8 cellular contexts compared by ENCODE assay signal in the genomic region with DNA sequence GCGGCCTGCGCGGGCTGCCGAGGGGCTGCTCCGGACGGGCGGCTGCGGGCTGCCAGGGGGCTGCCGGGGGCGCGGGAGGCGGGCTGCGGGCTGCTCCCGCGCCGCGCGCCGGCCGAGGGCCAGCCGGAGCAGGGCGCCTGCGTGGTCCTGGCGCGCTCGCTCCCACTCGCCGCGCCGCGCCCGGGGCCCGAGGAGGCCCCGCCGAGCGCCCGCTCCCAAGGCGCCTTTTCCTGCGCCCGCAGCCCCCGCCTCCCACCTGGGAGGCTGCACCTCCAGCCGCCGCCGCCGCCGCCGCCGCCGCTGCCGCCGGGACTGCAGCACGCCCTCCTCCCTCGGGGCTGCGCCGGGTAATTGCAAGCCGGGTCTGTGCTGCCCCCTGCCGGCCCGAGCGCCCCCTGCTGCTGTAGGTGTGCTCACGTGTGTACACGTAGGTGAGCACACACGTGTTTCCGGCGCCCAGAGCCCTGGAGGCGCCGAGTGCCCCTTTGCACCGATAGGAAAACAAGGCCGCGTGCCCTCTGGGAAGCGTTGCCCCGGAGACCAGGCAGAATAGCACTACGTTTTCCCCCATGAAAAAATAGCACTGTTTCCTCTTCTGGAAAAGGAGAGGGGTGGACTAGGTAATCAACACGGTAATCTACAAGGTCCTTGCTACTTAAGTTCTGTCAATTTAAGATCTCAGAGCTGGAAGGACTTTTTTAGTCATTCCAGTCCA. TPM values are rescaled to one million over a fixed set of nuclear protein-coding genes. Genes with fewer than 3 reads are reported as not detected.
DNase-seq lines count a peak whose midpoint lies in the region; ATAC-seq and TF ChIP-seq lines count a peak whose summit lies in the region.

A gene (minus strand): TSS at position 326 of the 715 bp plus-strand sequence. CDS start 613 bp downstream, outside the sequence.

- peak; percentile 92 for DNase-seq in DMS153 (lab: John Stamatoyannopoulos, UW)
- peak; percentile 85 for DNase-seq in activated T-helper 1 cell treated with anti-CD3 and anti-CD28 coated beads, Interleukin-12 subunit alpha, Interleukin-12 subunit beta, Interleukin-2, Interleukin-4 antibody, amounts not matched to agents 30 ng/mL and 10 ng/mL and 1 ng/mL, durations not matched to agents 14 hours and 24 hours and 36 hours (ENCODE audit: low spot score)
- DNase-seq in fibroblast of mammary gland (ENCODE audit: low read depth): peak; percentile 56
- DNase-seq in natural killer cell: peak; percentile 54
- peak; percentile 84 for DNase-seq in stimulated activated naive B cell treated with anti-CD40 and anti-IgM and Interleukin-4, amounts not matched to agents 10 μg/mL and 1 μg/mL and 100 μg/mL, for 72 hours

- intact Hi-C loops in activated T-helper 1 cell treated with anti-CD3 and anti-CD28 coated beads, Interleukin-12 subunit alpha, Interleukin-12 subunit beta, Interleukin-2, Interleukin-4 antibody, amounts not matched to agents 30 ng/mL and 10 ng/mL and 1 ng/mL, durations not matched to agents 14 hours and 24 hours and 36 hours (cut with micrococcal nuclease): loop anchor here (1.0 to 2.0 kb wide), 8 partner anchors 77 to 1832 kb away; a partner anchor contains a TSS
- intact Hi-C loops in natural killer cell (cut with micrococcal nuclease): no loop called here

- no peaks in the 10 kb centered on the region for H3K9me3 Mint-ChIP-seq in activated T-helper 1 cell treated with anti-CD3 and anti-CD28 coated beads, Interleukin-12 subunit alpha, Interleukin-12 subunit beta, Interleukin-2, Interleukin-4 antibody, amounts not matched to agents 30 ng/mL and 10 ng/mL and 1 ng/mL, durations not matched to agents 14 hours and 24 hours and 36 hours
- H3K9me3 Mint-ChIP-seq in natural killer cell: no peaks in the 10 kb centered on the region
- no peaks in the 10 kb centered on the region for H3K9me3 Mint-ChIP-seq in stimulated activated naive B cell treated with anti-CD40 and anti-IgM and Interleukin-4, amounts not matched to agents 10 μg/mL and 1 μg/mL and 100 μg/mL, for 72 hours

- H3K36me3 Mint-ChIP-seq in activated T-helper 1 cell treated with anti-CD3 and anti-CD28 coated beads, Interleukin-12 subunit alpha, Interleukin-12 subunit beta, Interleukin-2, Interleukin-4 antibody, amounts not matched to agents 30 ng/mL and 10 ng/mL and 1 ng/mL, durations not matched to agents 14 hours and 24 hours and 36 hours (ENCODE audit: low read depth): no peaks in the 10 kb centered on the region
- no peaks in the 10 kb centered on the region for H3K36me3 Mint-ChIP-seq in natural killer cell
- peaks cover 3 to 6% of the 10 kb centered on the region in 2 donors for H3K36me3 Mint-ChIP-seq in stimulated activated naive B cell treated with anti-CD40 and anti-IgM and Interleukin-4, amounts not matched to agents 10 μg/mL and 1 μg/mL and 100 μg/mL, for 72 hours

- TF ChIP-seq RAD21 in Ishikawa (IDR thresholded peaks at IDR 0.05; ENCODE audit: low read depth): peak; percentile 90

- TF ChIP-seq CTCF in fibroblast of mammary gland (conservative IDR thresholded peaks at IDR 0.05; ENCODE audit: control insufficient read depth, insufficient read depth, low read depth, low read length) (peak; percentile 60), natural killer cell (IDR thresholded peaks at IDR 0.05) (peak; percentile 42)

- H3K4me3 Mint-ChIP-seq in activated T-helper 1 cell treated with anti-CD3 and anti-CD28 coated beads, Interleukin-12 subunit alpha, Interleukin-12 subunit beta, Interleukin-2, Interleukin-4 antibody, amounts not matched to agents 30 ng/mL and 10 ng/mL and 1 ng/mL, durations not matched to agents 14 hours and 24 hours and 36 hours: peak within 1 kb of the TSS; percentile 84
- peak within 1 kb of the TSS; percentile 93 for H3K4me3 Mint-ChIP-seq in natural killer cell
- peak within 1 kb of the TSS; percentile 84 for H3K4me3 Mint-ChIP-seq in stimulated activated naive B cell treated with anti-CD40 and anti-IgM and Interleukin-4, amounts not matched to agents 10 μg/mL and 1 μg/mL and 100 μg/mL, for 72 hours

- peak; percentile 60; the same call in 1 of the 2 replicates for TF ChIP-seq EP300 in Ishikawa (IDR thresholded peaks at IDR 0.05; ENCODE audit: borderline replicate concordance)

- peaks cover 23% of the 10 kb centered on the region for H3K4me1 Mint-ChIP-seq in activated T-helper 1 cell treated with anti-CD3 and anti-CD28 coated beads, Interleukin-12 subunit alpha, Interleukin-12 subunit beta, Interleukin-2, Interleukin-4 antibody, amounts not matched to agents 30 ng/mL and 10 ng/mL and 1 ng/mL, durations not matched to agents 14 hours and 24 hours and 36 hours (ENCODE audit: low read depth)
- peaks cover 5 to 11% of the 10 kb centered on the region in 2 donors for H3K4me1 Mint-ChIP-seq in natural killer cell
- H3K4me1 Mint-ChIP-seq in stimulated activated naive B cell treated with anti-CD40 and anti-IgM and Interleukin-4, amounts not matched to agents 10 μg/mL and 1 μg/mL and 100 μg/mL, for 72 hours: peaks cover 9 to 11% of the 10 kb centered on the region in 2 donors

- ATAC-seq in GM21619 (IDR thresholded peaks at IDR 0.05; ENCODE audit: unreplicated experiment) (peak; percentile 97), natural killer cell (peak; percentile 79 to 96 (median 94))
- peak; percentile 98 to 99 for ATAC-seq in stimulated activated naive B cell treated with anti-CD40 and anti-IgM and Interleukin-4, amounts not matched to agents 10 μg/mL and 1 μg/mL and 100 μg/mL, for 72 hours (replicated peaks)

- H3K27ac Mint-ChIP-seq in activated T-helper 1 cell treated with anti-CD3 and anti-CD28 coated beads, Interleukin-12 subunit alpha, Interleukin-12 subunit beta, Interleukin-2, Interleukin-4 antibody, amounts not matched to agents 30 ng/mL and 10 ng/mL and 1 ng/mL, durations not matched to agents 14 hours and 24 hours and 36 hours: peak within 1 kb of the TSS; percentile 72
- H3K27ac Mint-ChIP-seq in natural killer cell: peak within 1 kb of the TSS in 1 of 2 donors; percentile 58
- peak within 1 kb of the TSS; percentile 76 for H3K27ac Mint-ChIP-seq in stimulated activated naive B cell treated with anti-CD40 and anti-IgM and Interleukin-4, amounts not matched to agents 10 μg/mL and 1 μg/mL and 100 μg/mL, for 72 hours

- no peak within 1 kb of the TSS for H3K4me3 ChIP-seq in fibroblast of mammary gland (ENCODE audit: control insufficient read depth, low read depth, low read length)

- peaks cover 69% of the 10 kb centered on the region for H3K27me3 Mint-ChIP-seq in activated T-helper 1 cell treated with anti-CD3 and anti-CD28 coated beads, Interleukin-12 subunit alpha, Interleukin-12 subunit beta, Interleukin-2, Interleukin-4 antibody, amounts not matched to agents 30 ng/mL and 10 ng/mL and 1 ng/mL, durations not matched to agents 14 hours and 24 hours and 36 hours (ENCODE audit: insufficient read depth)
- H3K27me3 Mint-ChIP-seq in natural killer cell (ENCODE audit: low read depth in 2 of 2): peaks cover 50 to 73% of the 10 kb centered on the region in 2 donors
- peaks cover 61 to 65% of the 10 kb centered on the region in 2 donors for H3K27me3 Mint-ChIP-seq in stimulated activated naive B cell treated with anti-CD40 and anti-IgM and Interleukin-4, amounts not matched to agents 10 μg/mL and 1 μg/mL and 100 μg/mL, for 72 hours

TF ChIP-seq in Ishikawa, 13 proteins besides CTCF, POLR2A, EP300 and RAD21:
- TF ChIP-seq, protein P1, sequence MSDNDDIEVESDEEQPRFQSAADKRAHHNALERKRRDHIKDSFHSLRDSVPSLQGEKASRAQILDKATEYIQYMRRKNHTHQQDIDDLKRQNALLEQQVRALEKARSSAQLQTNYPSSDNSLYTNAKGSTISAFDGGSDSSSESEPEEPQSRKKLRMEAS (IDR thresholded peaks at IDR 0.05): peak; percentile 99
- TF ChIP-seq TAF1 (IDR thresholded peaks at IDR 0.05; ENCODE audit: low read depth) (no peak; the same call in 1 of the 2 replicates), CREB1 (IDR thresholded peaks at IDR 0.05; ENCODE audit: low read depth) (peak; percentile 57; the same call in 1 of the 2 replicates), TCF12 (IDR thresholded peaks at IDR 0.05; ENCODE audit: low read depth) (peak; percentile 35; the same call in 1 of the 2 replicates), ZBTB7A (IDR thresholded peaks at IDR 0.05; ENCODE audit: low read depth) (peak; percentile 54; the same call in 1 of the 2 replicates), YY1 (IDR thresholded peaks at IDR 0.05; ENCODE audit: low read depth) (no peak)
- TF ChIP-seq, protein P2, sequence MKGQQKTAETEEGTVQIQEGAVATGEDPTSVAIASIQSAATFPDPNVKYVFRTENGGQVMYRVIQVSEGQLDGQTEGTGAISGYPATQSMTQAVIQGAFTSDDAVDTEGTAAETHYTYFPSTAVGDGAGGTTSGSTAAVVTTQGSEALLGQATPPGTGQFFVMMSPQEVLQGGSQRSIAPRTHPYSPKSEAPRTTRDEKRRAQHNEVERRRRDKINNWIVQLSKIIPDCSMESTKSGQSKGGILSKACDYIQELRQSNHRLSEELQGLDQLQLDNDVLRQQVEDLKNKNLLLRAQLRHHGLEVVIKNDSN (IDR thresholded peaks at IDR 0.05): peak; percentile 90

TF ChIP-seq in PFSK-1, 5 proteins besides CTCF, POLR2A, EP300 and RAD21 (continues in another document):
- peak; percentile 75; the same call in 1 of the 2 replicates for TF ChIP-seq SIN3A (IDR thresholded peaks at IDR 0.05; ENCODE audit: borderline replicate concordance, insufficient read depth, low read length)
- peak; percentile 85 for TF ChIP-seq FOXP2 (optimal IDR thresholded peaks at IDR 0.05; ENCODE audit: borderline replicate concordance, extremely low read depth, extremely low read length, insufficient read depth)
- TF ChIP-seq TAF1 (IDR thresholded peaks at IDR 0.05; ENCODE audit: borderline replicate concordance, insufficient read depth, low read length): no peak

RNA-seq across cellular contexts. Expression of the gene that starts here (rescaled TPM):
- 0.45 TPM for polyA plus RNA-seq in PFSK-1 (2012; ENCODE audit: insufficient read length, low read depth)
- 2.0 and 2.2 TPM in 2 replicates for total RNA-seq in activated T-helper 1 cell treated with anti-CD3 and anti-CD28 coated beads, Interleukin-12 subunit alpha, Interleukin-12 subunit beta, Interleukin-2, Interleukin-4 antibody, amounts not matched to agents 30 ng/mL and 10 ng/mL and 1 ng/mL, durations not matched to agents 14 hours and 24 hours and 36 hours
- total RNA-seq in natural killer cell: not detected

Comparison
In these comparisons a context has a peak if more than half of its experiments do, and no peak if none do; other contexts are left out.
1. Peak in DNase-seq and ATAC-seq in natural killer cell; RNA of the gene not detected or under 1 TPM.